ENCODE assay signal across 25 cellular contexts in the genomic region with DNA sequence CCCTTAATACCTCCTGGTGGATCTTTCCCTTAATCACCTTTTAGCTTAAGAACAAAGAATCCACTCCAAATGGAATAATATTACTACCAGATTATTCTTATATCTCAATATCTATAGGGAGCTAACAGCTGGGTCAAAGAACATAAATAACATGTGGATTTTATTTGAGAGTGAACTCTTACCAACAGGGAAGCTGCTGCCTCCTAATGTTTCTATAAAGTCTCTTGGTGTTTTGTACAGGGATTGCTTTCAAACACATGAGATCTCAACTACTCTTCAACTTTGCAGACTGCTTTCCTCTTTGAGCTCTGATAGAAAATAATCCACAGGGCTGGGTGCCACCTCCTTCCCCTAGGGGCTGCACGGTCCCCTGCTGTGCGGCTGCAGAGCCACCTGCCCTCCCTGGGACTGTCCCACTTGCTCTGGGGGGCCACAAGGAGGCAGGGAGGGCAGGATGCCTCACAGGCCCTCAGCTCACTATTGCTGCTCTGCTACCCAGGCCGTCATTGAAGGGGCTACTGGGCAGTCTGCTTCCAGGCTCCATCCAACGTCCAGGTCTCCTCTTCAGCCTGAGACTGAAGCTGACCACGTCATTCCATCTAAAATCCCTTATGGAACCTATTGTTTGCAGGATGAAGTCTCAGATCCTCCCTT.
"Had no signal": no experiment of that assay in that cellular context is flagged by ENCODE, and none has a peak within 500 bp of the region (broad histone marks: within the 10 kb centered on the region; RNA-seq: fewer than 3 reads in every experiment).

No MANE protein-coding gene starts in this region.

- ATAC-seq: activated CD4-positive, alpha-beta T cell treated with anti-CD3 and anti-CD28 coated beads for 36 hours; body of pancreas; left colon; naive thymus-derived CD4-positive, alpha-beta T cell; right cardiac atrium had no signal

- H3K4me3 ChIP-seq: adrenal gland, body of pancreas, coronary artery, dorsolateral prefrontal cortex, spleen, stomach, thyroid gland had no signal

- H3K27ac ChIP-seq: adrenal gland, body of pancreas, coronary artery, dorsolateral prefrontal cortex, spleen, stomach, thyroid gland had no signal

- H3K4me3 Mint-ChIP-seq: activated CD4-positive, alpha-beta T cell treated with anti-CD3 and anti-CD28 coated beads for 36 hours; activated naive CD8-positive, alpha-beta T cell; naive thymus-derived CD4-positive, alpha-beta T cell; neural crest cell had no signal

- H3K27me3 ChIP-seq: adrenal gland, body of pancreas, spleen, stomach, thyroid gland had no signal

- H3K4me1 ChIP-seq: adrenal gland had no signal

- H3K36me3 ChIP-seq: adrenal gland, spleen, stomach, thyroid gland had no signal

- H3K4me1 Mint-ChIP-seq: activated CD4-positive, alpha-beta T cell treated with anti-CD3 and anti-CD28 coated beads for 36 hours had no signal

- DNase-seq: activated CD4-positive, alpha-beta T cell treated with anti-CD3 and anti-CD28 coated beads for 36 hours; activated CD4-positive, CD25-positive, alpha-beta regulatory T cell; activated CD8-positive, alpha-beta memory T cell treated with anti-CD3 and anti-CD28 coated beads for 24 hours; activated effector memory CD4-positive, alpha-beta T cell treated with Interleukin-2 at 50 U/mL for 16 hours; activated naive CD4-positive, alpha-beta T cell treated with Interleukin-2 at 50 U/mL for 16 hours; adrenal gland; aorta; body of pancreas; cerebellar nuclear complex; dorsolateral prefrontal cortex; effector memory CD4-positive, alpha-beta T cell; hippocampal formation; kidney; left colon; midbrain; naive thymus-derived CD4-positive, alpha-beta T cell; occipital lobe; posterior cingulate gyrus; right cardiac atrium; spleen; stomach; thyroid gland had no signal

- H3K36me3 Mint-ChIP-seq: activated naive CD8-positive, alpha-beta T cell had no signal

- H3K9me3 ChIP-seq: adrenal gland, body of pancreas, thyroid gland had no signal

- H3K27ac Mint-ChIP-seq: activated CD4-positive, alpha-beta T cell treated with anti-CD3 and anti-CD28 coated beads for 36 hours; activated naive CD8-positive, alpha-beta T cell; naive thymus-derived CD4-positive, alpha-beta T cell had no signal
